12 cellular contexts compared by ENCODE assay signal in the genomic region with DNA sequence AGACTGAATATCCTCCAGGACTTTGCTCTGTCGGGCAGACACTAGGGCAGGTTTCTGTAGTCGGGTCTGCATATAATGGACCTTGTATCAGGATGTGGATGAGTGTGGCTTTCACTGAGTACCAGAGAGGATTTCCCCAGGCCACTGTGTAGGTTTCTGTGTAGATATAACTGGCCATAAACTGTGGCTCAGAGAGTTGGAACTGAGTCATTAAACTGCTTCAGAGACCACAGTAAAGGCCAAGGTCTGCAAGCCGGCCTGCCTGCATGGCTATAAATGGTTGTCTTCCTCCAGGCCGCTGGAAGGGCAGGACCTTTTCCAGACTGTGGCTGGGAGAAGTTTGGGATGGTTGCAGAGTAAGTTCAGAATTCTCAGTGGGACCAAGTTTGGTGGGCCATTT.
DNase-seq lines count a peak whose midpoint lies in the region; ATAC-seq, FAIRE-seq and TF ChIP-seq lines count a peak whose summit lies in the region.
"Had no signal": no experiment of that assay in that cellular context is flagged by ENCODE, and none has a peak within 500 bp of the region (broad histone marks: within the 10 kb centered on the region; RNA-seq: fewer than 3 reads in every experiment).

No MANE protein-coding gene starts in this region.

- H3K27me3 Mint-ChIP-seq in stimulated activated naive B cell treated with anti-CD40 and anti-IgM and Interleukin-4, amounts not matched to agents 10 μg/mL and 1 μg/mL and 100 μg/mL, for 72 hours = no peaks in the 10 kb centered on the region

- peaks cover 21% of the 10 kb centered on the region for H3K4me1 ChIP-seq in Loucy (ENCODE audit: insufficient read depth, low read length, poor library complexity, severe bottlenecking)
- H3K4me1 ChIP-seq: pancreas had no signal

- H3K9me3 Mint-ChIP-seq in stimulated activated naive B cell treated with anti-CD40 and anti-IgM and Interleukin-4, amounts not matched to agents 10 μg/mL and 1 μg/mL and 100 μg/mL, for 72 hours = peaks cover 0 to 3% of the 10 kb centered on the region in 2 donors
- H3K9me3 Mint-ChIP-seq: immature natural killer cell had no signal

- H3K9ac ChIP-seq in Loucy (ENCODE audit: low read depth, low read length, poor library complexity, severe bottlenecking) = no peak overlapping the region

- H2AFZ ChIP-seq in Loucy (ENCODE audit: low read length) = no peak overlapping the region

- H3K27me3 ChIP-seq in Loucy (ENCODE audit: insufficient read depth, low read length, poor library complexity, severe bottlenecking) = no peaks in the 10 kb centered on the region
- H3K27me3 ChIP-seq: pancreas had no signal

- H3F3A ChIP-seq in Loucy (ENCODE audit: low read depth) = no peaks in the 10 kb centered on the region

- DNase-seq in GM19239 (ENCODE audit: insufficient read length, low spot score) (no peak), NCI-H510A (lab: John Stamatoyannopoulos, UW) (no peak), hepatic stellate cell (ENCODE audit: low spot score) (no peak), D721Med (ENCODE audit: insufficient read length, low spot score) (no peak)
- DNase-seq in stimulated activated naive B cell treated with anti-CD40 and anti-IgM and Interleukin-4, amounts not matched to agents 10 μg/mL and 1 μg/mL and 100 μg/mL, for 72 hours = peak; percentile 24
- DNase-seq: activated effector memory CD4-positive, alpha-beta T cell treated with anti-CD3 and anti-CD28 coated beads, Interleukin-2, amount 50 U/mL, for 16 hours; immature natural killer cell; NCI-H1092 treated with DMSO at 0.1 percent for 48 hours; OCI-M1; pancreas had no signal

- FAIRE-seq in GM19239 (lab: Jason Lieb, UNC) (peak; percentile 40), D721Med (lab: Jason Lieb, UNC) (no peak)
- FAIRE-seq: pancreas had no signal

- H3K27ac Mint-ChIP-seq in stimulated activated naive B cell treated with anti-CD40 and anti-IgM and Interleukin-4, amounts not matched to agents 10 μg/mL and 1 μg/mL and 100 μg/mL, for 72 hours = no peak overlapping the region

- H3K36me3 ChIP-seq in Loucy (ENCODE audit: insufficient read depth, low read length) = peaks cover 32% of the 10 kb centered on the region; the same call in 1 of the 2 replicates

- ATAC-seq in HG02642 (IDR thresholded peaks at IDR 0.05; ENCODE audit: poor library complexity, unreplicated experiment) = peak; percentile 87
- ATAC-seq in stimulated activated naive B cell treated with anti-CD40 and anti-IgM and Interleukin-4, amounts not matched to agents 10 μg/mL and 1 μg/mL and 100 μg/mL, for 72 hours (replicated peaks) = peak; percentile 97 to 98
- ATAC-seq: pancreas had no signal

- H3K4me3 ChIP-seq in Loucy (ENCODE audit: low read length, poor library complexity, severe bottlenecking) = no peak overlapping the region
- H3K4me3 ChIP-seq: pancreas had no signal

- H3K9me2 ChIP-seq in Loucy (replicated peaks; ENCODE audit: low read depth, low read length) = no peaks in the 10 kb centered on the region

- peak overlapping the region in 1 of 2 donors; percentile 6 for H3K4me3 Mint-ChIP-seq in stimulated activated naive B cell treated with anti-CD40 and anti-IgM and Interleukin-4, amounts not matched to agents 10 μg/mL and 1 μg/mL and 100 μg/mL, for 72 hours
- H3K4me3 Mint-ChIP-seq: immature natural killer cell had no signal

- H4K20me1 ChIP-seq in Loucy (ENCODE audit: insufficient read depth, low read length, poor library complexity, severe bottlenecking) = peaks cover 78% of the 10 kb centered on the region

- H3K79me2 ChIP-seq in Loucy (ENCODE audit: insufficient read depth, low read length) = peaks cover 79% of the 10 kb centered on the region

- H3K4me2 ChIP-seq in Loucy (ENCODE audit: low read depth, low read length, poor library complexity, severe bottlenecking) = peak overlapping the region; percentile 14

- peaks cover 33 to 65% of the 10 kb centered on the region in 2 donors for H3K36me3 Mint-ChIP-seq in stimulated activated naive B cell treated with anti-CD40 and anti-IgM and Interleukin-4, amounts not matched to agents 10 μg/mL and 1 μg/mL and 100 μg/mL, for 72 hours

- peaks cover 23 to 56% of the 10 kb centered on the region in 2 donors for H3K4me1 Mint-ChIP-seq in stimulated activated naive B cell treated with anti-CD40 and anti-IgM and Interleukin-4, amounts not matched to agents 10 μg/mL and 1 μg/mL and 100 μg/mL, for 72 hours

- TF ChIP-seq CTCF in Loucy (conservative IDR thresholded peaks at IDR 0.05; ENCODE audit: low read length) = no peak
- no peak for TF ChIP-seq CTCF in D721Med (IDR thresholded peaks at IDR 0.05; ENCODE audit: insufficient read depth, missing control alignments)

- H3K9me3 ChIP-seq in Loucy (ENCODE audit: insufficient read depth, low read depth, low read length) = no peaks in the 10 kb centered on the region
- H3K9me3 ChIP-seq: pancreas had no signal
